8 cellular contexts compared by ENCODE assay signal in genomic region chr5:78984611-78985406, GRCh38. TPM values are rescaled to one million over a fixed set of nuclear protein-coding genes. Genes with fewer than 3 reads are reported as not detected.
DNase-seq lines count a peak whose midpoint lies in the region; ATAC-seq and TF ChIP-seq lines count a peak whose summit lies in the region.

TSS of gene ARSB (minus strand) at chr5:78985310. CDS start at chr5:78985248, 62 bp downstream.

- no peaks in the 10 kb centered on the region for H3K27me3 Mint-ChIP-seq in activated T-cell treated with anti-CD3 and anti-CD28 coated beads, Interleukin-2, amount 50 U/mL, for 4 hours (ENCODE audit: low read depth)

- H3K36me3 Mint-ChIP-seq in activated T-cell treated with anti-CD3 and anti-CD28 coated beads, Interleukin-2, amount 50 U/mL, for 4 hours (ENCODE audit: insufficient read depth) = no peaks in the 10 kb centered on the region

- no peak; the same call in 1 of the 2 replicates for TF ChIP-seq CTCF in PC-9 (conservative IDR thresholded peaks at IDR 0.05)

- H3K27me3 ChIP-seq in PC-9 (ENCODE audit: insufficient read depth, low read depth) = no peaks in the 10 kb centered on the region
- no peaks in the 10 kb centered on the region for H3K27me3 ChIP-seq in muscle layer of duodenum (ENCODE audit: low read depth, low read length)

- peak within 1 kb of the TSS; percentile 63 for H3K4me3 ChIP-seq in Jurkat, Clone E6-1 (ENCODE audit: low read length)
- H3K4me3 ChIP-seq in PC-9 (peak within 1 kb of the TSS; percentile 70), muscle layer of duodenum (ENCODE audit: low read depth in 1 of 2, low read length in 2 of 2) (peak within 1 kb of the TSS; percentile 74 to 77)

- BruUV-seq in PC-9 (replicated peaks; lab: Mats Ljungman, UMichigan) = no TSS peak

- intact Hi-C loops in PC-9 (cut with micrococcal nuclease; ENCODE audit: unreplicated experiment) = loop anchor here (10.0 kb wide), 1 partner anchor 340 kb away; the partner anchor contains the start of gene LHFPL2

- H3K4me2 ChIP-seq in PC-9 = peak within 1 kb of the TSS; percentile 87

- H3K27ac ChIP-seq in PC-9 (peak within 1 kb of the TSS; percentile 48), muscle layer of duodenum (ENCODE audit: low read length) (peak within 1 kb of the TSS; percentile 95)

- H3K4me1 Mint-ChIP-seq in activated T-cell treated with anti-CD3 and anti-CD28 coated beads, Interleukin-2, amount 50 U/mL, for 4 hours (ENCODE audit: low read depth) = peaks cover 31% of the 10 kb centered on the region

- DNase-seq in DMS153 treated with DMSO at 0.1 percent for 48 hours (lab: John Stamatoyannopoulos, UW; ENCODE audit: unreplicated experiment) (peak; percentile 40), PC-9 (peak; percentile 64 to 90)
- peak; percentile 65 for DNase-seq in Jurkat, Clone E6-1 (ENCODE audit: low read depth, low spot score)
- peak; percentile 69 for DNase-seq in activated T-cell treated with anti-CD3 and anti-CD28 coated beads, Interleukin-2, amount 50 U/mL, for 4 hours
- DNase-seq in stimulated activated CD8-positive, alpha-beta memory T cell treated with anti-CD3 and anti-CD28 coated beads, Interleukin-7, amount 100 ng/mL, for 48 hours (ENCODE audit: extremely low read depth in 1 of 2, low read depth in 1 of 2) = peak; percentile 65

- H2AFZ ChIP-seq in PC-9 = peak within 1 kb of the TSS; percentile 88

- H3K9me2 ChIP-seq in PC-9 (ENCODE audit: insufficient read depth) = no peaks in the 10 kb centered on the region

- H3K9me3 ChIP-seq in PC-9 (ENCODE audit: insufficient read depth, low read depth) = no peaks in the 10 kb centered on the region
- H3K9me3 ChIP-seq in muscle layer of duodenum (ENCODE audit: control insufficient read depth in 1 of 2, low read length in 2 of 2) = no peaks in the 10 kb centered on the region

- H3K4me1 ChIP-seq in PC-9 (replicated peaks; ENCODE audit: insufficient read depth) (peaks cover 39% of the 10 kb centered on the region), muscle layer of duodenum (ENCODE audit: control insufficient read depth in 1 of 2, insufficient read depth in 2 of 2, low read length in 2 of 2) (peaks cover 4 to 14% of the 10 kb centered on the region in 2 donors)

- peak within 1 kb of the TSS; percentile 87 for H3K4me3 Mint-ChIP-seq in activated T-cell treated with anti-CD3 and anti-CD28 coated beads, Interleukin-2, amount 50 U/mL, for 4 hours

- peaks cover 13% of the 10 kb centered on the region for H3K79me2 ChIP-seq in PC-9 (ENCODE audit: low read depth)

- H3K9me3 Mint-ChIP-seq in activated T-cell treated with anti-CD3 and anti-CD28 coated beads, Interleukin-2, amount 50 U/mL, for 4 hours = no peaks in the 10 kb centered on the region

- CTCF ChIA-PET in PC-9 (lab: Charles Lee) = interaction anchor here (0.7 to 1.3 kb wide), 2 partner anchors 149 to 1873 kb away, joined by 3 to 4 read pairs; no protein-coding TSS in a partner anchor

- H3K36me3 ChIP-seq in PC-9 (ENCODE audit: low read depth) (no peaks in the 10 kb centered on the region), muscle layer of duodenum (ENCODE audit: control insufficient read depth in 1 of 2, insufficient read depth in 2 of 2, low read length in 2 of 2) (no peaks in the 10 kb centered on the region)

- H3F3A ChIP-seq in PC-9 (ENCODE audit: insufficient read depth, low read depth) = peaks cover 32% of the 10 kb centered on the region

- ATAC-seq in GM21619 (IDR thresholded peaks at IDR 0.05; ENCODE audit: unreplicated experiment) (peak; percentile 50), esophagus mucosa (peak; percentile 67)
- peak; percentile 71 to 81 for ATAC-seq in activated T-cell treated with anti-CD3 and anti-CD28 coated beads, Interleukin-2, amount 50 U/mL, for 4 hours

- POLR2A ChIA-PET in PC-9 (lab: Charles Lee; ENCODE audit: unreplicated experiment) = interaction anchor here (0.6 kb wide), 2 partner anchors 817 to 1551 kb away, joined by 3 to 4 read pairs; no protein-coding TSS in a partner anchor

- H4K20me1 ChIP-seq in PC-9 (ENCODE audit: insufficient read depth) = no peaks in the 10 kb centered on the region

RNA-seq across cellular contexts. Expression of gene ARSB, which starts in this region (rescaled TPM):
- polyA plus RNA-seq in Jurkat, Clone E6-1 (2012; ENCODE audit: insufficient read depth, insufficient read length) = 1.8 TPM
- total RNA-seq in PC-9 (2021) = 5.1 and 8.4 TPM in 2 replicates
- 10 to 100 TPM in 2 of 3 donors, 1 to 10 TPM in 1; 9.4 to 12.7 (median 11.0) TPM for total RNA-seq in activated T-cell treated with anti-CD3 and anti-CD28 coated beads, Interleukin-2, amount 50 U/mL, for 4 hours
- total RNA-seq in esophagus mucosa = 1.8 TPM

Comparison
In these comparisons a context has a peak if more than half of its experiments do, and no peak if none do; other contexts are left out.
1. Peak in every context shown above with its lines: DNase-seq, ATAC-seq, H3K4me3 ChIP-seq and H3K27ac ChIP-seq.